ENCODE assay signal across 38 cellular contexts in genomic region chr3:79866162-79866561, GRCh38.
"Had no signal": no experiment of that assay in that cellular context is flagged by ENCODE, and none has a peak within 500 bp of the region (broad histone marks: within the 10 kb centered on the region; RNA-seq: fewer than 3 reads in every experiment).

No MANE protein-coding gene starts in this region.

- H3K27ac Mint-ChIP-seq: activated naive CD4-positive, alpha-beta T cell treated with anti-CD3 and anti-CD28 coated beads for 36 hours; activated naive CD4-positive, alpha-beta T cell treated with anti-CD3 and anti-CD28 coated beads, Interleukin-2, amount 10 ng/mL, durations not matched to agents 7 days and 5 days; activated naive CD4-positive, alpha-beta T cell treated with anti-CD3 and anti-CD28 coated beads, Interleukin-2, amount 50 U/mL, for 24 hours; activated naive CD4-positive, alpha-beta T cell treated with anti-CD3 and anti-CD28 coated beads, Interleukin-2, amount 50 U/mL, for 72 hours; activated naive CD8-positive, alpha-beta T cell; activated naive CD8-positive, alpha-beta T cell treated with anti-CD3 and anti-CD28 coated beads for 36 hours; activated naive CD8-positive, alpha-beta T cell treated with anti-CD3 and anti-CD28 coated beads, Interleukin-2, amount 10 ng/mL, durations not matched to agents 7 days and 5 days; activated naive CD8-positive, alpha-beta T cell treated with anti-CD3 and anti-CD28 coated beads, Interleukin-2, amount 50 U/mL, for 24 hours; activated T-cell treated with anti-CD3 and anti-CD28 coated beads, Interleukin-2, amount 50 U/mL, for 24 hours; activated T-cell treated with anti-CD3 and anti-CD28 coated beads, Interleukin-2, amount 50 U/mL, for 72 hours; activated T-helper 1 cell treated with anti-CD3 and anti-CD28 coated beads, Interleukin-12 subunit alpha, Interleukin-12 subunit beta, Interleukin-2, Interleukin-4 antibody, amounts not matched to agents 30 ng/mL and 10 ng/mL and 1 ng/mL, durations not matched to agents 14 hours and 24 hours and 36 hours; activated T-helper 17 cell treated with anti-CD3 and anti-CD28 coated beads, Interleukin-2, amount 50 U/mL, for 72 hours; activated T-helper 2 cell treated with anti-CD3 and anti-CD28 coated beads, Interferon-gamma antibody, Interleukin-2, Interleukin-4, amounts not matched to agents 10 μg/mL and 5 μg/mL and 100 μg/mL, durations not matched to agents 14 hours and 24 hours and 36 hours; brain had no signal

- H3K4me1 Mint-ChIP-seq: activated naive CD4-positive, alpha-beta T cell treated with anti-CD3 and anti-CD28 coated beads, Interleukin-2, amount 10 ng/mL, durations not matched to agents 7 days and 5 days; activated naive CD4-positive, alpha-beta T cell treated with anti-CD3 and anti-CD28 coated beads, Interleukin-2, amount 50 U/mL, for 24 hours; activated naive CD8-positive, alpha-beta T cell treated with anti-CD3 and anti-CD28 coated beads for 36 hours; activated naive CD8-positive, alpha-beta T cell treated with anti-CD3 and anti-CD28 coated beads, Interleukin-2, amount 10 ng/mL, durations not matched to agents 7 days and 5 days; activated naive CD8-positive, alpha-beta T cell treated with anti-CD3 and anti-CD28 coated beads, Interleukin-2, amount 50 U/mL, for 24 hours; activated T-helper 17 cell treated with anti-CD3 and anti-CD28 coated beads, Interleukin-2, amount 50 U/mL, for 72 hours; brain; central memory CD8-positive, alpha-beta T cell had no signal

- H3K36me3 Mint-ChIP-seq: activated naive CD4-positive, alpha-beta T cell treated with anti-CD3 and anti-CD28 coated beads, Interleukin-2, amount 10 ng/mL, durations not matched to agents 7 days and 5 days; activated naive CD4-positive, alpha-beta T cell treated with anti-CD3 and anti-CD28 coated beads, Interleukin-2, amount 50 U/mL, for 24 hours; activated naive CD8-positive, alpha-beta T cell; activated naive CD8-positive, alpha-beta T cell treated with anti-CD3 and anti-CD28 coated beads for 36 hours; activated naive CD8-positive, alpha-beta T cell treated with anti-CD3 and anti-CD28 coated beads, Interleukin-2, amount 10 ng/mL, durations not matched to agents 7 days and 5 days; brain had no signal

- FAIRE-seq: astrocyte, colon had no signal

- ATAC-seq: activated naive CD4-positive, alpha-beta T cell treated with anti-CD3 and anti-CD28 coated beads, Interleukin-2, amount 50 U/mL, for 72 hours; activated naive CD8-positive, alpha-beta T cell treated with anti-CD3 and anti-CD28 coated beads, Interleukin-2, amount 50 U/mL, for 24 hours; activated T-cell treated with anti-CD3 and anti-CD28 coated beads, Interleukin-2, amount 50 U/mL, for 4 hours; activated T-cell treated with anti-CD3 and anti-CD28 coated beads, Interleukin-2, amount 50 U/mL, for 72 hours; activated T-helper 17 cell treated with anti-CD3 and anti-CD28 coated beads, Interleukin-2, amount 50 U/mL, for 72 hours; body of pancreas had no signal

- H3K4me3 ChIP-seq: adrenal gland, ascending aorta, body of pancreas, breast epithelium, cardiac muscle cell had no signal

- H3K9me3 Mint-ChIP-seq: activated naive CD4-positive, alpha-beta T cell treated with anti-CD3 and anti-CD28 coated beads for 36 hours; activated naive CD8-positive, alpha-beta T cell treated with anti-CD3 and anti-CD28 coated beads for 36 hours had no signal

- DNase-seq: activated effector memory CD4-positive, alpha-beta T cell treated with anti-CD3 and anti-CD28 coated beads, Interleukin-2, amount 50 U/mL, for 16 hours; activated effector memory CD4-positive, alpha-beta T cell treated with Interleukin-2 at 50 U/mL for 16 hours; activated gamma-delta T cell; activated gamma-delta T cell treated with Interleukin-2 at 50 U/mL for 16 hours; activated naive CD4-positive, alpha-beta T cell; activated naive CD4-positive, alpha-beta T cell treated with anti-CD3 and anti-CD28 coated beads for 36 hours; activated naive CD4-positive, alpha-beta T cell treated with anti-CD3 and anti-CD28 coated beads, Interleukin-2, amount 10 ng/mL, durations not matched to agents 7 days and 5 days; activated naive CD4-positive, alpha-beta T cell treated with anti-CD3 and anti-CD28 coated beads, Interleukin-2, amount 50 U/mL, for 16 hours; activated naive CD8-positive, alpha-beta T cell treated with anti-CD3 and anti-CD28 coated beads for 36 hours; activated naive CD8-positive, alpha-beta T cell treated with anti-CD3 and anti-CD28 coated beads, Interleukin-2, amount 10 ng/mL, durations not matched to agents 7 days and 5 days; activated naive CD8-positive, alpha-beta T cell treated with anti-CD3 and anti-CD28 coated beads, Interleukin-2, amount 50 U/mL, for 24 hours; activated T-cell treated with anti-CD3 and anti-CD28 coated beads, Interleukin-2, amount 50 U/mL, for 24 hours; activated T-cell treated with anti-CD3 and anti-CD28 coated beads, Interleukin-2, amount 50 U/mL, for 4 hours; activated T-cell treated with anti-CD3 and anti-CD28 coated beads, Interleukin-2, amount 50 U/mL, for 48 hours; activated T-cell treated with anti-CD3 and anti-CD28 coated beads, Interleukin-2, amount 50 U/mL, for 72 hours; adrenal gland; amniotic stem cell; amygdala; anterior cingulate cortex; aorta; body of pancreas; brain microvascular endothelial cell; caudate nucleus; central memory CD4-positive, alpha-beta T cell; cerebellar nuclear complex had no signal

- H3K27me3 Mint-ChIP-seq: activated naive CD4-positive, alpha-beta T cell treated with anti-CD3 and anti-CD28 coated beads, Interleukin-2, amount 10 ng/mL, durations not matched to agents 7 days and 5 days; activated naive CD4-positive, alpha-beta T cell treated with anti-CD3 and anti-CD28 coated beads, Interleukin-2, amount 50 U/mL, for 24 hours; activated naive CD8-positive, alpha-beta T cell; activated naive CD8-positive, alpha-beta T cell treated with anti-CD3 and anti-CD28 coated beads for 36 hours; activated naive CD8-positive, alpha-beta T cell treated with anti-CD3 and anti-CD28 coated beads, Interleukin-2, amount 10 ng/mL, durations not matched to agents 7 days and 5 days; activated naive CD8-positive, alpha-beta T cell treated with anti-CD3 and anti-CD28 coated beads, Interleukin-2, amount 50 U/mL, for 24 hours; activated T-cell treated with anti-CD3 and anti-CD28 coated beads, Interleukin-2, amount 50 U/mL, for 24 hours; activated T-helper 17 cell treated with anti-CD3 and anti-CD28 coated beads, Interleukin-2, amount 50 U/mL, for 72 hours; brain; central memory CD8-positive, alpha-beta T cell had no signal

- H3K4me3 Mint-ChIP-seq: activated naive CD4-positive, alpha-beta T cell treated with anti-CD3 and anti-CD28 coated beads for 36 hours; activated naive CD4-positive, alpha-beta T cell treated with anti-CD3 and anti-CD28 coated beads, Interleukin-2, amount 10 ng/mL, durations not matched to agents 7 days and 5 days; activated naive CD4-positive, alpha-beta T cell treated with anti-CD3 and anti-CD28 coated beads, Interleukin-2, amount 50 U/mL, for 24 hours; activated naive CD8-positive, alpha-beta T cell; activated naive CD8-positive, alpha-beta T cell treated with anti-CD3 and anti-CD28 coated beads for 36 hours; activated naive CD8-positive, alpha-beta T cell treated with anti-CD3 and anti-CD28 coated beads, Interleukin-2, amount 10 ng/mL, durations not matched to agents 7 days and 5 days; activated naive CD8-positive, alpha-beta T cell treated with anti-CD3 and anti-CD28 coated beads, Interleukin-2, amount 50 U/mL, for 24 hours; activated T-cell treated with anti-CD3 and anti-CD28 coated beads, Interleukin-2, amount 50 U/mL, for 24 hours; activated T-cell treated with anti-CD3 and anti-CD28 coated beads, Interleukin-2, amount 50 U/mL, for 4 hours; activated T-cell treated with anti-CD3 and anti-CD28 coated beads, Interleukin-2, amount 50 U/mL, for 72 hours; activated T-helper 1 cell treated with anti-CD3 and anti-CD28 coated beads, Interleukin-12 subunit alpha, Interleukin-12 subunit beta, Interleukin-2, Interleukin-4 antibody, amounts not matched to agents 30 ng/mL and 10 ng/mL and 1 ng/mL, durations not matched to agents 14 hours and 24 hours and 36 hours; activated T-helper 17 cell treated with anti-CD3 and anti-CD28 coated beads, Interleukin-2, amount 50 U/mL, for 72 hours; brain; central memory CD8-positive, alpha-beta T cell had no signal
